ENCODE assay signal across 8 cellular contexts in the genomic region with DNA sequence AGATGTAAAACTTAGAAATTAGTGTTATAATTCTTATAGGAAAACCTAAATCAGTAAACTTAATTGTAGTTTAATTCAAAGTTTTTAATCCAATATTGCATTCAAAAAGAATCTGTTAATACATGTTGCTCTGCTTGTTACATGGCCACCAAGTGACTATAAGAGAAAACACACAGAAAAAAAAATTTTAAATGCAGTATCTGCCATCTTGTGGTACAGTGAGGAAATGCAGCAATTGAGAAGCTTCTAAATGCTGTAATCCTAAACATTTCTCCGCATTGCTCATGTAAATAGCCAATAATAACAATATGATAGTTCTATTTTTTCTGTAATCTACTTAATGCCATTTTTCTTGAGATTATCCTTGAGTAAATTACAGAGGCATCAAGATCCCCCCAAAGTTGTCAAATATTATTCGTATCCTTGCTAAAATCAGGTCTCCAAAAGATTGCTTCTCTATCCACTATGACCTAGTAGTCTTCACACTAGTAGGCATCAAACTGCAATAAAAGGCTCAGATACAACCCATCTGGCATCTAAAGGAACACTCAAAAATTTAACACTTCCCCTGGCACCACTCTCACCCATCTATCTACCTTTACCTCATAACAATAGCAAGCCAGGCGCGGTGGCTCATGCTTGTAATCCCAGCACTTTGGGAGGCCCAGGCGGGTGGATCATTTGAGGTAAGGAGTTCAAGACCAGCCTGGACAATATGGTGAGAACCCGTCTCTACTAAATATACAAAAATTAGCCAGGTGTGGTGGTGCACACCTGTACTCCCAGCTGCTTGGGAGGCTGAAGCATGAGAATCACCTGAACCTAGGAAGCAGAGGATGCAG. TPM values are rescaled to one million over a fixed set of nuclear protein-coding genes. Genes with fewer than 3 reads are reported as not detected.
DNase-seq lines count a peak whose midpoint lies in the region; ATAC-seq, FAIRE-seq and TF ChIP-seq lines count a peak whose summit lies in the region.

No MANE protein-coding gene starts in this region.

- TF ChIP-seq RAD21 in Ishikawa (IDR thresholded peaks at IDR 0.05; ENCODE audit: low read depth): peak; percentile 43

- no peak overlapping the region for H3K27ac Mint-ChIP-seq in activated CD8-positive, alpha-beta memory T cell treated with anti-CD3 and anti-CD28 coated beads, Interleukin-2, amount 10 ng/mL, durations not matched to agents 7 days and 5 days

- H3K4me2 ChIP-seq in OCI-LY3 (ENCODE audit: low read length): no peak overlapping the region

- DNase-seq in activated CD8-positive, alpha-beta memory T cell treated with anti-CD3 and anti-CD28 coated beads, Interleukin-2, amount 10 ng/mL, durations not matched to agents 7 days and 5 days: no peak
- no peak for DNase-seq in activated CD8-positive, alpha-beta memory T cell treated with anti-CD3 and anti-CD28 coated beads, Interleukin-2, amount 50 U/mL, for 4 hours
- peak; percentile 25 for DNase-seq in H4 (ENCODE audit: low spot score)
- DNase-seq in lung microvascular endothelial cell (ENCODE audit: low read depth in 2 of 2): peak; percentile 74 to 85
- DNase-seq in NK-92 (lab: John Stamatoyannopoulos, UW; ENCODE audit: unreplicated experiment): no peak

- no peak for TF ChIP-seq EP300 in Ishikawa (IDR thresholded peaks at IDR 0.05; ENCODE audit: borderline replicate concordance)

- no peak overlapping the region for H3K9ac ChIP-seq in OCI-LY3 (ENCODE audit: low read length)

- peak; percentile 57 for FAIRE-seq in colon (lab: Jason Lieb, UNC)

- no peak overlapping the region for H3K27ac ChIP-seq in OCI-LY3 (ENCODE audit: low read length)

- H3K27me3 Mint-ChIP-seq in activated CD8-positive, alpha-beta memory T cell treated with anti-CD3 and anti-CD28 coated beads, Interleukin-2, amount 10 ng/mL, durations not matched to agents 7 days and 5 days: no peaks in the 10 kb centered on the region

- H3K9me3 Mint-ChIP-seq in activated CD8-positive, alpha-beta memory T cell treated with anti-CD3 and anti-CD28 coated beads, Interleukin-2, amount 10 ng/mL, durations not matched to agents 7 days and 5 days (ENCODE audit: low read depth): no peaks in the 10 kb centered on the region

- H3K4me3 ChIP-seq in OCI-LY3 (ENCODE audit: low read length): no peak overlapping the region

- CTCF ChIA-PET in activated CD8-positive, alpha-beta memory T cell treated with anti-CD3 and anti-CD28 coated beads, Interleukin-2, amount 10 ng/mL, durations not matched to agents 7 days and 5 days (lab: Charles Lee): interaction anchor here (0.8 to 1.8 kb wide), 6 partner anchors 9 to 77 kb away, joined by 3 to 5 read pairs (median 4); a partner anchor contains a TSS

- H4K20me1 ChIP-seq in OCI-LY3 (ENCODE audit: insufficient read depth, low read length): no peaks in the 10 kb centered on the region

- no peaks in the 10 kb centered on the region for H3K27me3 ChIP-seq in OCI-LY3 (ENCODE audit: low read depth, low read length)

- TF ChIP-seq CTCF in OCI-LY3 (IDR thresholded peaks at IDR 0.05; ENCODE audit: low read depth, low read length): peak; percentile 63

- H2AFZ ChIP-seq in OCI-LY3 (ENCODE audit: low read depth, low read length): no peak overlapping the region

- ATAC-seq in activated CD8-positive, alpha-beta memory T cell treated with anti-CD3 and anti-CD28 coated beads, Interleukin-2, amount 10 ng/mL, durations not matched to agents 7 days and 5 days: peak; percentile 42

- H3K79me2 ChIP-seq in OCI-LY3 (ENCODE audit: low read length): no peaks in the 10 kb centered on the region

- H3K36me3 ChIP-seq in OCI-LY3 (replicated peaks; ENCODE audit: low read depth, low read length): peaks cover 28% of the 10 kb centered on the region

- no peak overlapping the region for H3K4me3 Mint-ChIP-seq in activated CD8-positive, alpha-beta memory T cell treated with anti-CD3 and anti-CD28 coated beads, Interleukin-2, amount 10 ng/mL, durations not matched to agents 7 days and 5 days

- H3K4me1 ChIP-seq in OCI-LY3 (ENCODE audit: low read length): no peaks in the 10 kb centered on the region

- H3K36me3 Mint-ChIP-seq in activated CD8-positive, alpha-beta memory T cell treated with anti-CD3 and anti-CD28 coated beads, Interleukin-2, amount 10 ng/mL, durations not matched to agents 7 days and 5 days: peaks cover 15% of the 10 kb centered on the region

- no peaks in the 10 kb centered on the region for H3K4me1 Mint-ChIP-seq in activated CD8-positive, alpha-beta memory T cell treated with anti-CD3 and anti-CD28 coated beads, Interleukin-2, amount 10 ng/mL, durations not matched to agents 7 days and 5 days

- no peaks in the 10 kb centered on the region for H3K9me3 ChIP-seq in OCI-LY3 (ENCODE audit: insufficient read depth, low read length)

TF ChIP-seq in Ishikawa, 13 proteins besides CTCF, POLR2A, EP300 and RAD21:
- no peak for TF ChIP-seq YY1 (IDR thresholded peaks at IDR 0.05; ENCODE audit: low read depth)
- no peak for TF ChIP-seq TAF1 (IDR thresholded peaks at IDR 0.05; ENCODE audit: low read depth)
- TF ChIP-seq, protein P1, sequence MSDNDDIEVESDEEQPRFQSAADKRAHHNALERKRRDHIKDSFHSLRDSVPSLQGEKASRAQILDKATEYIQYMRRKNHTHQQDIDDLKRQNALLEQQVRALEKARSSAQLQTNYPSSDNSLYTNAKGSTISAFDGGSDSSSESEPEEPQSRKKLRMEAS (IDR thresholded peaks at IDR 0.05): no peak
- TF ChIP-seq TCF12 (IDR thresholded peaks at IDR 0.05; ENCODE audit: low read depth): no peak
- TF ChIP-seq EGR1 (IDR thresholded peaks at IDR 0.05): no peak
- TF ChIP-seq, protein P2, sequence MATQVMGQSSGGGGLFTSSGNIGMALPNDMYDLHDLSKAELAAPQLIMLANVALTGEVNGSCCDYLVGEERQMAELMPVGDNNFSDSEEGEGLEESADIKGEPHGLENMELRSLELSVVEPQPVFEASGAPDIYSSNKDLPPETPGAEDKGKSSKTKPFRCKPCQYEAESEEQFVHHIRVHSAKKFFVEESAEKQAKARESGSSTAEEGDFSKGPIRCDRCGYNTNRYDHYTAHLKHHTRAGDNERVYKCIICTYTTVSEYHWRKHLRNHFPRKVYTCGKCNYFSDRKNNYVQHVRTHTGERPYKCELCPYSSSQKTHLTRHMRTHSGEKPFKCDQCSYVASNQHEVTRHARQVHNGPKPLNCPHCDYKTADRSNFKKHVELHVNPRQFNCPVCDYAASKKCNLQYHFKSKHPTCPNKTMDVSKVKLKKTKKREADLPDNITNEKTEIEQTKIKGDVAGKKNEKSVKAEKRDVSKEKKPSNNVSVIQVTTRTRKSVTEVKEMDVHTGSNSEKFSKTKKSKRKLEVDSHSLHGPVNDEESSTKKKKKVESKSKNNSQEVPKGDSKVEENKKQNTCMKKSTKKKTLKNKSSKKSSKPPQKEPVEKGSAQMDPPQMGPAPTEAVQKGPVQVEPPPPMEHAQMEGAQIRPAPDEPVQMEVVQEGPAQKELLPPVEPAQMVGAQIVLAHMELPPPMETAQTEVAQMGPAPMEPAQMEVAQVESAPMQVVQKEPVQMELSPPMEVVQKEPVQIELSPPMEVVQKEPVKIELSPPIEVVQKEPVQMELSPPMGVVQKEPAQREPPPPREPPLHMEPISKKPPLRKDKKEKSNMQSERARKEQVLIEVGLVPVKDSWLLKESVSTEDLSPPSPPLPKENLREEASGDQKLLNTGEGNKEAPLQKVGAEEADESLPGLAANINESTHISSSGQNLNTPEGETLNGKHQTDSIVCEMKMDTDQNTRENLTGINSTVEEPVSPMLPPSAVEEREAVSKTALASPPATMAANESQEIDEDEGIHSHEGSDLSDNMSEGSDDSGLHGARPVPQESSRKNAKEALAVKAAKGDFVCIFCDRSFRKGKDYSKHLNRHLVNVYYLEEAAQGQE (IDR thresholded peaks at IDR 0.05; ENCODE audit: low read depth): no peak
- TF ChIP-seq, protein P3, sequence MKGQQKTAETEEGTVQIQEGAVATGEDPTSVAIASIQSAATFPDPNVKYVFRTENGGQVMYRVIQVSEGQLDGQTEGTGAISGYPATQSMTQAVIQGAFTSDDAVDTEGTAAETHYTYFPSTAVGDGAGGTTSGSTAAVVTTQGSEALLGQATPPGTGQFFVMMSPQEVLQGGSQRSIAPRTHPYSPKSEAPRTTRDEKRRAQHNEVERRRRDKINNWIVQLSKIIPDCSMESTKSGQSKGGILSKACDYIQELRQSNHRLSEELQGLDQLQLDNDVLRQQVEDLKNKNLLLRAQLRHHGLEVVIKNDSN (IDR thresholded peaks at IDR 0.05): no peak
- no peak for TF ChIP-seq FOXM1 (IDR thresholded peaks at IDR 0.05; ENCODE audit: borderline replicate concordance, low read depth)
- no peak for TF ChIP-seq ZBTB7A (IDR thresholded peaks at IDR 0.05; ENCODE audit: low read depth)
- no peak for TF ChIP-seq NFIC (IDR thresholded peaks at IDR 0.05)
- TF ChIP-seq CREB1 (IDR thresholded peaks at IDR 0.05; ENCODE audit: low read depth): no peak
- no peak for TF ChIP-seq CEBPB (IDR thresholded peaks at IDR 0.05)
- TF ChIP-seq TEAD4 (IDR thresholded peaks at IDR 0.05): no peak

RNA-seq across cellular contexts. Expression of a gene that starts 34.6 kb away (rescaled TPM):
- total RNA-seq in activated CD8-positive, alpha-beta memory T cell treated with anti-CD3 and anti-CD28 coated beads, Interleukin-2, amount 10 ng/mL, durations not matched to agents 7 days and 5 days: 10 to 100 TPM; 62.4 to 75.5 TPM
- total RNA-seq in H4 (2014; rRNA removed; shearing (Covaris generic)): 63.7 and 70.7 TPM in 2 replicates
- 40.3 and 48.0 TPM in 2 replicates for total RNA-seq in lung microvascular endothelial cell

Comparison
In these comparisons a context has a peak if more than half of its experiments do, and no peak if none do; other contexts are left out.
1. DNase-seq: peak in H4 (single experiment) and lung microvascular endothelial cell (2 of 2); none in activated CD8-positive, alpha-beta memory T cell treated with anti-CD3 and anti-CD28 coated beads, Interleukin-2, amount 10 ng/mL, durations not matched to agents 7 days and 5 days (single experiment), activated CD8-positive, alpha-beta memory T cell treated with anti-CD3 and anti-CD28 coated beads, Interleukin-2, amount 50 U/mL, for 4 hours (single experiment) and NK-92 (single experiment).